ENCODE assay signal across 17 cellular contexts in genomic region chr13:27524981-27525975, GRCh38.
"Had no signal": no experiment of that assay in that cellular context is flagged by ENCODE, and none has a peak within 500 bp of the region (broad histone marks: within the 10 kb centered on the region; RNA-seq: fewer than 3 reads in every experiment).

No MANE protein-coding gene starts in this region.

- H3K27ac ChIP-seq: lower lobe of right lung, neutrophil, parathyroid adenoma, stomach had no signal

- H3K9me3 ChIP-seq: lower lobe of right lung, neutrophil had no signal

- H3K27me3 ChIP-seq: neutrophil had no signal

- H3K4me1 ChIP-seq: lower lobe of right lung, parathyroid adenoma, stomach had no signal

- H3K4me3 ChIP-seq: lower lobe of right lung, smooth muscle cell, stomach had no signal

- H3K36me3 ChIP-seq: lower lobe of right lung, neutrophil, stomach had no signal

- DNase-seq: activated CD4-positive, alpha-beta T cell treated with anti-CD3 and anti-CD28 coated beads, Interleukin-2, amount 50 U/mL, for 1 hour; activated CD4-positive, CD25-positive, alpha-beta regulatory T cell treated with anti-CD3 and anti-CD28 coated beads, Interleukin-2, amount 50 U/mL, for 72 hours; activated CD8-positive, alpha-beta memory T cell treated with anti-CD3 and anti-CD28 coated beads, Interleukin-2, amount 50 U/mL, for 4 hours; activated effector memory CD4-positive, alpha-beta T cell treated with Interleukin-2 at 50 U/mL for 16 hours; activated naive CD4-positive, alpha-beta T cell treated with anti-CD3 and anti-CD28 coated beads, Interleukin-2, amount 10 ng/mL, durations not matched to agents 7 days and 5 days; activated T-cell treated with anti-CD3 and anti-CD28 coated beads, Interleukin-2, amount 50 U/mL, for 4 hours; aorta; effector memory CD4-positive, alpha-beta T cell; left cardiac atrium; lower lobe of right lung; naive thymus-derived CD8-positive, alpha-beta T cell; stimulated activated CD4-positive, alpha-beta T cell treated with anti-CD3 and anti-CD28 coated beads, Interleukin-4, amount 100 ng/mL, for 1 hour; stomach; trophoblast cell had no signal
